8 cellular contexts compared by ENCODE assay signal in genomic region chr1:36155560-36156328, GRCh38. TPM values are rescaled to one million over a fixed set of nuclear protein-coding genes. Genes with fewer than 3 reads are reported as not detected.
DNase-seq lines count a peak whose midpoint lies in the region; ATAC-seq and TF ChIP-seq lines count a peak whose summit lies in the region.

Gene MAP7D1 (plus strand): TSS chr1:36156160. CDS start chr1:36156418, 258 bp downstream.

- peak; percentile 88 for TF ChIP-seq POLR2A in GM19099 (IDR thresholded peaks at IDR 0.05; ENCODE audit: extremely low read depth, insufficient read length, low read depth)

- no peaks in the 10 kb centered on the region for H3K9me3 ChIP-seq in NT2/D1 (ENCODE audit: insufficient read depth, low read length)

- peak within 1 kb of the TSS; percentile 92 for H3K9ac ChIP-seq in NT2/D1 (ENCODE audit: insufficient read length, low read depth)

- in situ Hi-C loops in endometrial microvascular endothelial cells (cut with HindIII; ENCODE audit: inconsistent ontology term, low pct_unique_long_range_greater_than_20kb, low sequenced_read_pairs) = no loop called here

- H3K4me3 ChIP-seq in NT2/D1 (ENCODE audit: insufficient read length, low read depth) = peak within 1 kb of the TSS; percentile 85

- H3K36me3 ChIP-seq in NT2/D1 (ENCODE audit: insufficient read depth, insufficient read length, low read length) = peaks cover 31% of the 10 kb centered on the region

- H3K27me3 ChIP-seq in NT2/D1 (ENCODE audit: insufficient read depth, insufficient read length) = peaks cover 16% of the 10 kb centered on the region

- peak; percentile 36 for ATAC-seq in HG03457 (IDR thresholded peaks at IDR 0.05; ENCODE audit: unreplicated experiment)

- peaks cover 32% of the 10 kb centered on the region for H3K4me1 ChIP-seq in NT2/D1 (ENCODE audit: insufficient read depth, insufficient read length)

- DNase-seq in Ammon's horn (ENCODE audit: low spot score) (peak; percentile 92), NT2/D1 (ENCODE audit: low read depth, low spot score) (peak; percentile 72), midbrain (lab: John Stamatoyannopoulos, UW) (peak; percentile 90)
- DNase-seq in activated CD8-positive, alpha-beta memory T cell treated with anti-CD3 and anti-CD28 coated beads, Interleukin-2, amount 50 U/mL, for 24 hours (ENCODE audit: extremely low read depth) = peak; percentile 60
- DNase-seq in stimulated activated CD8-positive, alpha-beta memory T cell treated with anti-CD3 and anti-CD28 coated beads, Interleukin-2, amount 100 ng/mL, for 48 hours (ENCODE audit: low read depth in 2 of 2) = peak; percentile 73 to 80

RNA-seq across cellular contexts. Expression of gene MAP7D1, which starts in this region (rescaled TPM):
- 199 TPM for total RNA-seq in endometrial microvascular endothelial cells (ENCODE audit: inconsistent ontology term)

Comparison
In these comparisons a context has a peak if more than half of its experiments do, and no peak if none do; other contexts are left out.
1. Peak in every context shown above with its lines: DNase-seq, ATAC-seq and H3K4me3 ChIP-seq.